In genomic region chr6:105135907-105136432, GRCh38 we compare ENCODE assay signal across 8 cellular contexts. TPM values are rescaled to one million over a fixed set of nuclear protein-coding genes. Genes with fewer than 3 reads are reported as not detected.
DNase-seq lines count a peak whose midpoint lies in the region; ATAC-seq and TF ChIP-seq lines count a peak whose summit lies in the region.

No MANE protein-coding gene starts in this region.

- no peak for ATAC-seq in GM19467 (IDR thresholded peaks at IDR 0.05; ENCODE audit: unreplicated experiment)
- ATAC-seq in GM18873 (IDR thresholded peaks at IDR 0.05; ENCODE audit: low FRiP score, unreplicated experiment): no peak

- peaks cover 31% of the 10 kb centered on the region for H3K27me3 ChIP-seq in iPS-15b (ENCODE audit: control insufficient read depth, insufficient read depth, low read length)
- H3K27me3 ChIP-seq in spleen (replicated peaks in 1 of 7): peaks cover 0 to 64% (median 23%) of the 10 kb centered on the region in 7 donors

- WGBS in spleen, 5 donors: 12 to 20% (median 14%) methylated on average over 15 to 24 of the region's 24 CpGs

- H3K9me3 ChIP-seq in iPS-15b (ENCODE audit: control insufficient read depth, insufficient read depth, low read length): no peaks in the 10 kb centered on the region
- H3K9me3 ChIP-seq in spleen: no peaks in the 10 kb centered on the region

- H3K9ac ChIP-seq in iPS-15b (ENCODE audit: low read depth, low read length): no peak overlapping the region

- H3K36me3 ChIP-seq in iPS-15b (ENCODE audit: control insufficient read depth, insufficient read depth, low read length) (no peaks in the 10 kb centered on the region), spleen (no peaks in the 10 kb centered on the region)

- DNase-seq in activated CD4-positive, alpha-beta T cell treated with anti-CD3 and anti-CD28 coated beads, Interleukin-2, amount 10 ng/mL, durations not matched to agents 24 days and 14 days: no peak
- DNase-seq in activated CD4-positive, alpha-beta T cell treated with anti-CD3 and anti-CD28 coated beads, Interleukin-2, amount 50 U/mL, for 48 hours: no peak
- DNase-seq in activated T-helper 1 cell treated with anti-CD3 and anti-CD28 coated beads, Interleukin-12 subunit alpha, Interleukin-12 subunit beta, Interleukin-2, Interleukin-4 antibody, amounts not matched to agents 30 ng/mL and 10 ng/mL and 1 ng/mL, durations not matched to agents 14 hours and 24 hours and 36 hours (ENCODE audit: low spot score): no peak
- no peak for DNase-seq in spleen
- DNase-seq in activated CD4-positive, alpha-beta T cell treated with anti-CD3 and anti-CD28 coated beads for 48 hours: no peak

- TF ChIP-seq CTCF in spleen (IDR thresholded peaks at IDR 0.05 in 8 of 11, conservative IDR thresholded peaks at IDR 0.05 in 3 of 11): no peak

- H3K27me3 Mint-ChIP-seq in activated CD4-positive, alpha-beta T cell treated with anti-CD3 and anti-CD28 coated beads, Interleukin-2, amount 10 ng/mL, durations not matched to agents 24 days and 14 days: peaks cover 76% of the 10 kb centered on the region
- H3K27me3 Mint-ChIP-seq in activated T-helper 1 cell treated with anti-CD3 and anti-CD28 coated beads, Interleukin-12 subunit alpha, Interleukin-12 subunit beta, Interleukin-2, Interleukin-4 antibody, amounts not matched to agents 30 ng/mL and 10 ng/mL and 1 ng/mL, durations not matched to agents 14 hours and 24 hours and 36 hours (ENCODE audit: insufficient read depth): peaks cover 63% of the 10 kb centered on the region

- no peak overlapping the region for H3K27ac Mint-ChIP-seq in activated CD4-positive, alpha-beta T cell treated with anti-CD3 and anti-CD28 coated beads, Interleukin-2, amount 10 ng/mL, durations not matched to agents 24 days and 14 days
- no peak overlapping the region for H3K27ac Mint-ChIP-seq in activated T-helper 1 cell treated with anti-CD3 and anti-CD28 coated beads, Interleukin-12 subunit alpha, Interleukin-12 subunit beta, Interleukin-2, Interleukin-4 antibody, amounts not matched to agents 30 ng/mL and 10 ng/mL and 1 ng/mL, durations not matched to agents 14 hours and 24 hours and 36 hours

- no peaks in the 10 kb centered on the region for H3K36me3 Mint-ChIP-seq in activated CD4-positive, alpha-beta T cell treated with anti-CD3 and anti-CD28 coated beads, Interleukin-2, amount 10 ng/mL, durations not matched to agents 24 days and 14 days (ENCODE audit: low read depth)
- H3K36me3 Mint-ChIP-seq in activated T-helper 1 cell treated with anti-CD3 and anti-CD28 coated beads, Interleukin-12 subunit alpha, Interleukin-12 subunit beta, Interleukin-2, Interleukin-4 antibody, amounts not matched to agents 30 ng/mL and 10 ng/mL and 1 ng/mL, durations not matched to agents 14 hours and 24 hours and 36 hours (ENCODE audit: low read depth): no peaks in the 10 kb centered on the region

- no peaks in the 10 kb centered on the region for H3K9me3 Mint-ChIP-seq in activated CD4-positive, alpha-beta T cell treated with anti-CD3 and anti-CD28 coated beads, Interleukin-2, amount 10 ng/mL, durations not matched to agents 24 days and 14 days
- no peaks in the 10 kb centered on the region for H3K9me3 Mint-ChIP-seq in activated T-helper 1 cell treated with anti-CD3 and anti-CD28 coated beads, Interleukin-12 subunit alpha, Interleukin-12 subunit beta, Interleukin-2, Interleukin-4 antibody, amounts not matched to agents 30 ng/mL and 10 ng/mL and 1 ng/mL, durations not matched to agents 14 hours and 24 hours and 36 hours

- peak overlapping the region in 3 of 8 donors; percentile 5 to 55 (median 46) for H3K27ac ChIP-seq in spleen

- no peak for TF ChIP-seq POLR2A in spleen (IDR thresholded peaks at IDR 0.05)

- intact Hi-C loops in activated CD4-positive, alpha-beta T cell treated with anti-CD3 and anti-CD28 coated beads, Interleukin-2, amount 10 ng/mL, durations not matched to agents 24 days and 14 days (cut with micrococcal nuclease): loop anchor here (5.0 kb wide), 2 partner anchors 41 to 266 kb away; partner anchors contain the start of gene PREP
- intact Hi-C loops in activated T-helper 1 cell treated with anti-CD3 and anti-CD28 coated beads, Interleukin-12 subunit alpha, Interleukin-12 subunit beta, Interleukin-2, Interleukin-4 antibody, amounts not matched to agents 30 ng/mL and 10 ng/mL and 1 ng/mL, durations not matched to agents 14 hours and 24 hours and 36 hours (cut with micrococcal nuclease): loop anchor here (5.0 kb wide), 1 partner anchor 179 kb away; the partner anchor contains the start of gene LIN28B
- intact Hi-C loops in spleen (cut with DNase I; ENCODE audit: low total_unique reads): no loop called here

- H3K4me1 Mint-ChIP-seq in activated CD4-positive, alpha-beta T cell treated with anti-CD3 and anti-CD28 coated beads, Interleukin-2, amount 10 ng/mL, durations not matched to agents 24 days and 14 days: peaks cover 4% of the 10 kb centered on the region
- H3K4me1 Mint-ChIP-seq in activated T-helper 1 cell treated with anti-CD3 and anti-CD28 coated beads, Interleukin-12 subunit alpha, Interleukin-12 subunit beta, Interleukin-2, Interleukin-4 antibody, amounts not matched to agents 30 ng/mL and 10 ng/mL and 1 ng/mL, durations not matched to agents 14 hours and 24 hours and 36 hours (ENCODE audit: low read depth): peaks cover 5% of the 10 kb centered on the region

- peak overlapping the region; percentile 57 for H3K4me3 ChIP-seq in iPS-15b (ENCODE audit: low read depth, low read length)
- H3K4me3 ChIP-seq in spleen: peak overlapping the region; percentile 50 to 88 (median 68)

- peaks cover 2% of the 10 kb centered on the region for H3K4me1 ChIP-seq in iPS-15b (ENCODE audit: control insufficient read depth, insufficient read depth, low read length)
- peaks cover 0 to 18% (median 13%) of the 10 kb centered on the region in 6 donors for H3K4me1 ChIP-seq in spleen

- peak overlapping the region; percentile 62 for H3K4me3 Mint-ChIP-seq in activated CD4-positive, alpha-beta T cell treated with anti-CD3 and anti-CD28 coated beads, Interleukin-2, amount 10 ng/mL, durations not matched to agents 24 days and 14 days
- H3K4me3 Mint-ChIP-seq in activated T-helper 1 cell treated with anti-CD3 and anti-CD28 coated beads, Interleukin-12 subunit alpha, Interleukin-12 subunit beta, Interleukin-2, Interleukin-4 antibody, amounts not matched to agents 30 ng/mL and 10 ng/mL and 1 ng/mL, durations not matched to agents 14 hours and 24 hours and 36 hours: peak overlapping the region; percentile 48

RNA-seq across cellular contexts. Expression of gene POPDC3, which starts 43.8 kb away (rescaled TPM):
- not detected in 2 replicates for total RNA-seq in activated CD4-positive, alpha-beta T cell treated with anti-CD3 and anti-CD28 coated beads, Interleukin-2, amount 10 ng/mL, durations not matched to agents 24 days and 14 days
- total RNA-seq in activated T-helper 1 cell treated with anti-CD3 and anti-CD28 coated beads, Interleukin-12 subunit alpha, Interleukin-12 subunit beta, Interleukin-2, Interleukin-4 antibody, amounts not matched to agents 30 ng/mL and 10 ng/mL and 1 ng/mL, durations not matched to agents 14 hours and 24 hours and 36 hours: not detected in 2 replicates
- total RNA-seq in spleen: not detected
- under 1 TPM in 2 of 3 donors, not detected in 1; 0.08 to 0.24 TPM for polyA plus RNA-seq in spleen
